In the genomic region with DNA sequence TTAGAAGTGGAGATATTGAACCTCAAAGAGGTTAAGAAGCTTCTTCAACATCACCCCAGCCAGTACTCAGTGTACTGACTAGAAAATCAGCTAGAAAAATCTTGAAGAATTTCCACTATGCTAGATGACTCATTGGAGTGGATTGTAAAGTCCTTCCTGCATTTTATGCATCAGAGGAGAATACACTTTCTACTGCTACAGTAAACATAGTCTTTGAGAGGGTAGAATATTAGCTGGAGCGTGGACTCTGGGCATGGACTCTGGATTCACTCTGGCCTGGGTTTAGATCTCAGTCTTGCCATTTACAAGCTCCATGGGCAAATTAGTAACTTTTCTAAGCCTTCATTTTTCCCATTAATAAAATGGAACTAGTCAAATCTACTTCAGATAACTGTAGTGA, we compare ENCODE assay signal across 12 cellular contexts.
DNase-seq lines count a peak whose midpoint lies in the region; ATAC-seq, FAIRE-seq and TF ChIP-seq lines count a peak whose summit lies in the region.
"Had no signal": no experiment of that assay in that cellular context is flagged by ENCODE, and none has a peak within 500 bp of the region (broad histone marks: within the 10 kb centered on the region; RNA-seq: fewer than 3 reads in every experiment).

No MANE protein-coding gene starts in this region.

- TF ChIP-seq POLR2A in A549 (IDR thresholded peaks at IDR 0.05; ENCODE audit: low read length), result no peak

- H3K27ac ChIP-seq in A549 (peak overlapping the region; percentile 80 to 83), mammary epithelial cell (ENCODE audit: insufficient read depth, low read depth, low read length) (peak overlapping the region; percentile 28)
- H3K27ac ChIP-seq in naive thymus-derived CD4-positive, alpha-beta T cell (ENCODE audit: low read depth, low read length), result no peak overlapping the region
- H3K27ac ChIP-seq: BLaER1 had no signal

- in situ Hi-C loops in mammary epithelial cell (cut with MboI; ENCODE audit: low sequenced_read_pairs in 2 of 2), result no loop called here

- peak; percentile 83 for FAIRE-seq in A549 (lab: Jason Lieb, UNC)

- DNase-seq in A549 (ENCODE audit: low read depth in 1 of 2, low spot score in 1 of 2) (peak; percentile 33 to 71), HT-29 (ENCODE audit: low spot score) (peak; percentile 60), mammary epithelial cell (peak; percentile 66), kidney tubule cell (ENCODE audit: low spot score) (peak; percentile 92), HEK293T (ENCODE audit: extremely low spot score) (no peak)
- DNase-seq in naive thymus-derived CD4-positive, alpha-beta T cell, result no peak
- DNase-seq: activated naive CD4-positive, alpha-beta T cell treated with anti-CD3 and anti-CD28 coated beads for 36 hours; NCI-H69; nucleus accumbens had no signal

- no peaks in the 10 kb centered on the region for H3K36me3 ChIP-seq in mammary epithelial cell (ENCODE audit: insufficient read depth, low read length)
- H3K36me3 ChIP-seq in naive thymus-derived CD4-positive, alpha-beta T cell (ENCODE audit: control insufficient read depth in 2 of 3, insufficient read depth in 3 of 3, low read length in 3 of 3), result no peaks in the 10 kb centered on the region
- H3K36me3 ChIP-seq: BLaER1 had no signal

- no peak for TF ChIP-seq CTCF in A549 (IDR thresholded peaks at IDR 0.05)
- TF ChIP-seq CTCF in mammary epithelial cell (conservative IDR thresholded peaks at IDR 0.05 in 1 of 2, IDR thresholded peaks at IDR 0.05 in 1 of 2; ENCODE audit: extremely low read depth in 1 of 2, insufficient read depth in 1 of 2, low read depth in 1 of 2, low read length in 2 of 2), result no peak

- H3K9me3 Mint-ChIP-seq in naive thymus-derived CD4-positive, alpha-beta T cell, result peaks cover 0 to 2% (median 0%) of the 10 kb centered on the region in 11 donors
- H3K9me3 Mint-ChIP-seq: activated naive CD4-positive, alpha-beta T cell treated with anti-CD3 and anti-CD28 coated beads for 36 hours had no signal

- no peaks in the 10 kb centered on the region for H3K27me3 ChIP-seq in mammary epithelial cell (ENCODE audit: insufficient read depth, low read length)
- H3K27me3 ChIP-seq in naive thymus-derived CD4-positive, alpha-beta T cell (ENCODE audit: control insufficient read depth in 2 of 2, insufficient read depth in 2 of 2, low read length in 2 of 2), result no peaks in the 10 kb centered on the region
- H3K27me3 ChIP-seq: BLaER1 had no signal

- CTCF ChIA-PET in A549 (lab: Yijun Ruan, JAX) (no interaction called here), mammary epithelial cell (lab: Charles Lee; ENCODE audit: low non-redundant PET) (no interaction called here), HEK293T (lab: Yijun Ruan, JAX) (no interaction called here)
- CTCF ChIA-PET in naive thymus-derived CD4-positive, alpha-beta T cell (lab: Charles Lee), result interaction anchor here (0.6 kb wide), 1 partner anchor 811 kb away, joined by 3 read pairs; no protein-coding TSS in a partner anchor

- peaks cover 24% of the 10 kb centered on the region for H3K9me3 ChIP-seq in A549
- H3K9me3 ChIP-seq in mammary epithelial cell (replicated peaks; ENCODE audit: insufficient read depth, low read length), result peaks cover 5% of the 10 kb centered on the region
- H3K9me3 ChIP-seq in naive thymus-derived CD4-positive, alpha-beta T cell (ENCODE audit: control insufficient read depth in 2 of 3, low read length in 3 of 3), result no peaks in the 10 kb centered on the region

- H3K4me3 ChIP-seq in A549 (no peak overlapping the region), mammary epithelial cell (replicated peaks in 1 of 3; ENCODE audit: insufficient read depth in 1 of 3, low read depth in 2 of 3, low read length in 3 of 3) (peak overlapping the region in 1 of 3 experiments; percentile 6)
- H3K4me3 ChIP-seq in naive thymus-derived CD4-positive, alpha-beta T cell (ENCODE audit: low read length), result no peak overlapping the region
- H3K4me3 ChIP-seq: BLaER1 had no signal

- POLR2A ChIA-PET in A549 (lab: Yijun Ruan, JAX), result interaction anchor here (0.9 kb wide), 1 partner anchor 68 kb away, joined by 3 read pairs; no protein-coding TSS in a partner anchor
- POLR2A ChIA-PET in naive thymus-derived CD4-positive, alpha-beta T cell (lab: Charles Lee), result no interaction called here
- POLR2A ChIA-PET in HEK293T (lab: Yijun Ruan, JAX), result no interaction called here

- BruUV-seq in mammary epithelial cell (replicated peaks; lab: Mats Ljungman, UMichigan), result no TSS peak

- H3K4me1 ChIP-seq in A549 (peaks cover 41% of the 10 kb centered on the region), mammary epithelial cell (ENCODE audit: insufficient read depth, low read length) (peaks cover 43% of the 10 kb centered on the region)
- no peaks in the 10 kb centered on the region for H3K4me1 ChIP-seq in naive thymus-derived CD4-positive, alpha-beta T cell (ENCODE audit: control insufficient read depth in 2 of 2, insufficient read depth in 2 of 2, low read length in 2 of 2)
- H3K4me1 ChIP-seq: BLaER1 had no signal

- 0% methylated on average over 1 of the region's 1 CpG for WGBS in A549 (ENCODE audit: missing lambda C conversion rate)
- 20% methylated on average over 1 of the region's 1 CpG for WGBS in mammary epithelial cell (ENCODE audit: low coverage, missing lambda C conversion rate)

- H3K4me1 Mint-ChIP-seq in naive thymus-derived CD4-positive, alpha-beta T cell, result peaks cover 0 to 2% (median 0%) of the 10 kb centered on the region in 7 donors

- H3K79me2 ChIP-seq in mammary epithelial cell (ENCODE audit: insufficient read depth, low read length), result no peaks in the 10 kb centered on the region

- no peak overlapping the region for H3K9ac ChIP-seq in mammary epithelial cell (ENCODE audit: insufficient read depth, low read length)
- H3K9ac ChIP-seq: BLaER1 had no signal

- H3K27ac Mint-ChIP-seq in naive thymus-derived CD4-positive, alpha-beta T cell, result no peak overlapping the region
- H3K27ac Mint-ChIP-seq: activated naive CD4-positive, alpha-beta T cell treated with anti-CD3 and anti-CD28 coated beads for 36 hours had no signal

- no peak overlapping the region for H3K4me3 Mint-ChIP-seq in naive thymus-derived CD4-positive, alpha-beta T cell
- H3K4me3 Mint-ChIP-seq: activated naive CD4-positive, alpha-beta T cell treated with anti-CD3 and anti-CD28 coated beads for 36 hours had no signal

- H2AFZ ChIP-seq in mammary epithelial cell (ENCODE audit: low read depth, low read length), result peak overlapping the region; percentile 38

- peak overlapping the region; percentile 57 for H3K4me2 ChIP-seq in A549
- H3K4me2 ChIP-seq in mammary epithelial cell (ENCODE audit: insufficient read depth, low read depth, low read length), result peak overlapping the region; percentile 58
- H3K4me2 ChIP-seq: BLaER1 had no signal

- H3K36me3 Mint-ChIP-seq in naive thymus-derived CD4-positive, alpha-beta T cell, result no peaks in the 10 kb centered on the region

- no peak for TF ChIP-seq EP300 in A549 (IDR thresholded peaks at IDR 0.05)

- dilution Hi-C loops in mammary epithelial cell (cut with HindIII; ENCODE audit: low sequenced_read_pairs), result no loop called here

- peak; percentile 12 to 42; a peak in 3 of 5 replicates for TF ChIP-seq RAD21 in A549 (conservative IDR thresholded peaks at IDR 0.05 in 1 of 2, IDR thresholded peaks at IDR 0.05 in 1 of 2)

- H3K27me3 Mint-ChIP-seq in naive thymus-derived CD4-positive, alpha-beta T cell, result peaks cover 11 to 42% (median 17%) of the 10 kb centered on the region in 5 donors

- H4K20me1 ChIP-seq in mammary epithelial cell (ENCODE audit: insufficient read depth, low read length), result no peaks in the 10 kb centered on the region
- H4K20me1 ChIP-seq: BLaER1 had no signal

- ATAC-seq in A549, result peak; percentile 89 to 94
- ATAC-seq in naive thymus-derived CD4-positive, alpha-beta T cell, result no peak
- ATAC-seq in GM18519 (IDR thresholded peaks at IDR 0.05; ENCODE audit: low FRiP score, unreplicated experiment), result no peak
- no peak for ATAC-seq in GM18502 (IDR thresholded peaks at IDR 0.05; ENCODE audit: poor library complexity, unreplicated experiment)

- intact Hi-C loops in mammary epithelial cell (cut with micrococcal nuclease), result loop anchor here (5.0 kb wide), 1 partner anchor 69 kb away; no protein-coding TSS in a partner anchor
- intact Hi-C loops in naive thymus-derived CD4-positive, alpha-beta T cell (cut with micrococcal nuclease), result no loop called here

TF ChIP-seq in A549, 52 proteins besides CTCF, POLR2A, EP300 and RAD21 (continues in another document):
- TF ChIP-seq CHD2 (IDR thresholded peaks at IDR 0.05; ENCODE audit: low read length, partially characterized antibody) (no peak), KDM5A (IDR thresholded peaks at IDR 0.05) (no peak), JUNB (IDR thresholded peaks at IDR 0.05) (0 out of 2 replicates have a peak, but pooled peaks have one; percentile 57), ZNF302 (CRISPR knock-in tag; IDR thresholded peaks at IDR 0.05) (no peak), CHD4 (IDR thresholded peaks at IDR 0.05; ENCODE audit: borderline replicate concordance) (no peak), SREBF2 (IDR thresholded peaks at IDR 0.05) (no peak)
- TF ChIP-seq, protein P1, sequence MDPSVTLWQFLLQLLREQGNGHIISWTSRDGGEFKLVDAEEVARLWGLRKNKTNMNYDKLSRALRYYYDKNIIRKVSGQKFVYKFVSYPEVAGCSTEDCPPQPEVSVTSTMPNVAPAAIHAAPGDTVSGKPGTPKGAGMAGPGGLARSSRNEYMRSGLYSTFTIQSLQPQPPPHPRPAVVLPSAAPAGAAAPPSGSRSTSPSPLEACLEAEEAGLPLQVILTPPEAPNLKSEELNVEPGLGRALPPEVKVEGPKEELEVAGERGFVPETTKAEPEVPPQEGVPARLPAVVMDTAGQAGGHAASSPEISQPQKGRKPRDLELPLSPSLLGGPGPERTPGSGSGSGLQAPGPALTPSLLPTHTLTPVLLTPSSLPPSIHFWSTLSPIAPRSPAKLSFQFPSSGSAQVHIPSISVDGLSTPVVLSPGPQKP (IDR thresholded peaks at IDR 0.05; ENCODE audit: low read depth, low read length), result no peak

TF ChIP-seq in HEK293T, 16 proteins besides CTCF, POLR2A, EP300 and RAD21 (continues in another document):
- no peak for TF ChIP-seq LEF1 (IDR thresholded peaks at IDR 0.05; ENCODE audit: borderline replicate concordance)
- no peak for TF ChIP-seq NFRKB (IDR thresholded peaks at IDR 0.05)
- TF ChIP-seq, protein P2, sequence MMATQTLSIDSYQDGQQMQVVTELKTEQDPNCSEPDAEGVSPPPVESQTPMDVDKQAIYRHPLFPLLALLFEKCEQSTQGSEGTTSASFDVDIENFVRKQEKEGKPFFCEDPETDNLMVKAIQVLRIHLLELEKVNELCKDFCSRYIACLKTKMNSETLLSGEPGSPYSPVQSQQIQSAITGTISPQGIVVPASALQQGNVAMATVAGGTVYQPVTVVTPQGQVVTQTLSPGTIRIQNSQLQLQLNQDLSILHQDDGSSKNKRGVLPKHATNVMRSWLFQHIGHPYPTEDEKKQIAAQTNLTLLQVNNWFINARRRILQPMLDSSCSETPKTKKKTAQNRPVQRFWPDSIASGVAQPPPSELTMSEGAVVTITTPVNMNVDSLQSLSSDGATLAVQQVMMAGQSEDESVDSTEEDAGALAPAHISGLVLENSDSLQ (IDR thresholded peaks at IDR 0.05), result no peak
- TF ChIP-seq HDGF (IDR thresholded peaks at IDR 0.05; ENCODE audit: borderline replicate concordance), result no peak
- no peak for TF ChIP-seq BHLHE40 (IDR thresholded peaks at IDR 0.05; ENCODE audit: borderline replicate concordance)
- no peak for TF ChIP-seq TARDBP (IDR thresholded peaks at IDR 0.05)
- TF ChIP-seq ZNF384 (IDR thresholded peaks at IDR 0.05), result no peak
- no peak for TF ChIP-seq SP1 (IDR thresholded peaks at IDR 0.05)
- TF ChIP-seq FOXK2 (IDR thresholded peaks at IDR 0.05), result no peak

Comparison
In these comparisons a context has a peak if more than half of its experiments do, and no peak if none do; other contexts are left out.
1. ATAC-seq: peak in A549 (2 of 2); none in naive thymus-derived CD4-positive, alpha-beta T cell (single experiment), GM18519 (single experiment) and GM18502 (single experiment).
2. DNase-seq: peak in A549 (2 of 2), HT-29 (single experiment), mammary epithelial cell (single experiment) and kidney tubule cell (single experiment); none in naive thymus-derived CD4-positive, alpha-beta T cell (0 of 9) and HEK293T (single experiment).